Comparison of ENCODE assay signal across 1 cellular context in genomic region chr19:6412111-6412999, GRCh38.
TF ChIP-seq lines count a peak whose summit lies in the region.

No MANE protein-coding gene starts in this region.

TF ChIP-seq in liver, 16 proteins besides CTCF, POLR2A, EP300 and RAD21 (continued from another document):
- TF ChIP-seq MAX (IDR thresholded peaks at IDR 0.05) = no peak
- TF ChIP-seq HNF4G (IDR thresholded peaks at IDR 0.05) = no peak
- no peak for TF ChIP-seq SP1 (IDR thresholded peaks at IDR 0.05)
- TF ChIP-seq HNF4A (conservative IDR thresholded peaks at IDR 0.05) = no peak
- no peak for TF ChIP-seq RXRA (IDR thresholded peaks at IDR 0.05)
- no peak for TF ChIP-seq GABPA (IDR thresholded peaks at IDR 0.05 in 1 of 2, conservative IDR thresholded peaks at IDR 0.05 in 1 of 2)
- TF ChIP-seq ZBTB33 (IDR thresholded peaks at IDR 0.05) = no peak
- no peak for TF ChIP-seq TAF1 (conservative IDR thresholded peaks at IDR 0.05)
- TF ChIP-seq FOXA1 (IDR thresholded peaks at IDR 0.05) = no peak
